ENCODE assay signal across 24 cellular contexts in genomic region chr16:61900482-61900881, GRCh38.
DNase-seq lines count a peak whose midpoint lies in the region; ATAC-seq and TF ChIP-seq lines count a peak whose summit lies in the region.
"Had no signal": no experiment of that assay in that cellular context is flagged by ENCODE, and none has a peak within 500 bp of the region (broad histone marks: within the 10 kb centered on the region; RNA-seq: fewer than 3 reads in every experiment).

No MANE protein-coding gene starts in this region.

- H3K4me3 ChIP-seq in fibroblast of mammary gland (ENCODE audit: control insufficient read depth, low read depth, low read length) (no peak overlapping the region), skeletal muscle satellite cell (ENCODE audit: low read length) (no peak overlapping the region)
- H3K4me3 ChIP-seq: dorsolateral prefrontal cortex, sigmoid colon had no signal

- H3K27me3 ChIP-seq in skeletal muscle satellite cell (ENCODE audit: control insufficient read depth, insufficient read depth, low read length) = no peaks in the 10 kb centered on the region
- H3K27me3 ChIP-seq: dorsolateral prefrontal cortex, sigmoid colon had no signal

- peak overlapping the region; percentile 29 for H3K9ac ChIP-seq in skeletal muscle satellite cell (ENCODE audit: low read depth, low read length)
- H3K9ac ChIP-seq: parathyroid adenoma had no signal

- no peaks in the 10 kb centered on the region for H3K36me3 ChIP-seq in skeletal muscle satellite cell (ENCODE audit: insufficient read depth, low read length)
- H3K36me3 ChIP-seq: sigmoid colon had no signal

- H3K4me1 ChIP-seq in skeletal muscle satellite cell (ENCODE audit: control insufficient read depth, insufficient read depth, low read length) = peaks cover 7% of the 10 kb centered on the region
- H3K4me1 ChIP-seq: parathyroid adenoma, sigmoid colon had no signal

- no peaks in the 10 kb centered on the region for H3K9me3 ChIP-seq in skeletal muscle satellite cell (replicated peaks; ENCODE audit: low read length)
- H3K9me3 ChIP-seq: sigmoid colon had no signal

- ATAC-seq in HG03108 (IDR thresholded peaks at IDR 0.05; ENCODE audit: unreplicated experiment) = no peak
- ATAC-seq: activated naive CD8-positive, alpha-beta T cell treated with anti-CD3 and anti-CD28 coated beads, Interleukin-2, amount 50 U/mL, for 24 hours; HCT116; natural killer cell treated with Interleukin-12 subunit alpha and Interleukin-12 subunit beta and Interleukin-15 and Interleukin-18, amount 100 ng/mL, for 72 hours; stimulated activated naive B cell treated with anti-CD40 and anti-IgM and Interleukin-4, amounts not matched to agents 10 μg/mL and 1 μg/mL and 100 μg/mL, for 72 hours had no signal

- DNase-seq in GM04504 (ENCODE audit: low read depth) (peak; percentile 52), RPMI7951 (ENCODE audit: low read depth) (peak; percentile 9), fibroblast of mammary gland (ENCODE audit: low read depth) (peak; percentile 15), NCI-H2107 (lab: John Stamatoyannopoulos, UW) (no peak)
- no peak for DNase-seq in activated CD4-positive, alpha-beta T cell treated with anti-CD3 and anti-CD28 coated beads, Interleukin-2, amount 50 U/mL, for 1 hour
- DNase-seq: activated CD4-positive, alpha-beta T cell treated with anti-CD3 and anti-CD28 coated beads, Interleukin-2, amount 50 U/mL, for 4 hours; activated effector memory CD4-positive, alpha-beta T cell treated with Interleukin-2 at 50 U/mL for 16 hours; activated naive CD8-positive, alpha-beta T cell treated with anti-CD3 and anti-CD28 coated beads, Interleukin-2, amount 50 U/mL, for 24 hours; AML-193; caudate nucleus; DMS79; dorsolateral prefrontal cortex; left cardiac atrium; MM.1S; SIG-M5; sigmoid colon; stimulated activated CD4-positive, alpha-beta T cell treated with anti-CD3 and anti-CD28 coated beads, Interleukin-1b, Interleukin-23, amount 100 ng/mL, for 48 hours; stimulated activated naive B cell treated with anti-CD40 and anti-IgM and Interleukin-4, amounts not matched to agents 10 μg/mL and 1 μg/mL and 100 μg/mL, for 72 hours; T-helper 1 cell had no signal

- no peak for TF ChIP-seq CTCF in fibroblast of mammary gland (conservative IDR thresholded peaks at IDR 0.05; ENCODE audit: control insufficient read depth, insufficient read depth, low read depth, low read length)

- H3K4me2 ChIP-seq in skeletal muscle satellite cell (ENCODE audit: low read length) = peak overlapping the region; percentile 43

Comparison
In these comparisons a context has a peak if more than half of its experiments do, and no peak if none do; other contexts are left out.
1. DNase-seq: peak in GM04504 (single experiment), RPMI7951 (single experiment) and fibroblast of mammary gland (single experiment); none in activated CD4-positive, alpha-beta T cell treated with anti-CD3 and anti-CD28 coated beads, Interleukin-2, amount 50 U/mL, for 1 hour (single experiment) and NCI-H2107 (single experiment).